19 cellular contexts compared by ENCODE assay signal in genomic region chr9:23750808-23751207, GRCh38.
"Had no signal": no experiment of that assay in that cellular context is flagged by ENCODE, and none has a peak within 500 bp of the region (broad histone marks: within the 10 kb centered on the region; RNA-seq: fewer than 3 reads in every experiment).

No MANE protein-coding gene starts in this region.

- DNase-seq: KBM-7, MV-4-11, NCI-H1048, NCI-H1105, NCI-H1417, NCI-H1436 treated with DMSO at 0.1 percent for 48 hours, NCI-H1694, NCI-H187 treated with DMSO at 0.1 percent for 48 hours, NCI-H2029 treated with DMSO at 0.1 percent for 48 hours, NCI-H2171 treated with DMSO at 0.1 percent for 48 hours, NCI-H345, NCI-H524, NCI-H69, NCI-H774, Right ventricle myocardium superior, RPMI8226, SIG-M5 had no signal

- H3K4me1 ChIP-seq: SJSA1 had no signal

- H3K36me3 ChIP-seq: SJSA1 had no signal

- H3K9me3 ChIP-seq: SJSA1 had no signal

- H3K4me3 ChIP-seq: SJSA1, SK-N-MC had no signal
